ENCODE assay signal across 9 cellular contexts in the genomic region with DNA sequence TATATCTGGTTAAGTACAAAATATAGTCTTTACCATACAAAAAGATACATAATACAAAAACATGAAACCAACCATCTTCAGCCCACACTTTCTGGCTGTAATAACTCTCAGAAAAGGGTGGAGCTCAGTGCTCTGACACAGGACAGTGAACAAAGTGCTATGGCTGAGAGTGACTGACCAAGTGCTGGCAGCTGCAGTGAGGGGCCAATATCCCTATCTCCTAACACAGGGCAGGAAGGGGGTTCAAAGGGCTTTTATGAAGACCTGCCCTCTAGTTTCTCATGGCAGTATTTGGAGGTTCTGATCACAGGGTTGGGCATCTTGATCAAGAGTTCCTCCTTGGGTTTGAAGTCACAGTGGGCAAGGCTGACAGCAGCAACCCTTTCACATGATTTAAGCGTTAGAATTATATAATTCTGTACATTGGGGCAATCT. TPM values are rescaled to one million over a fixed set of nuclear protein-coding genes. Genes with fewer than 3 reads are reported as not detected.
DNase-seq lines count a peak whose midpoint lies in the region; ATAC-seq and TF ChIP-seq lines count a peak whose summit lies in the region.
"Had no signal": no experiment of that assay in that cellular context is flagged by ENCODE, and none has a peak within 500 bp of the region (broad histone marks: within the 10 kb centered on the region; RNA-seq: fewer than 3 reads in every experiment).

No MANE protein-coding gene starts in this region.

- peak overlapping the region; percentile 79 to 99 (median 98) for H3K27ac Mint-ChIP-seq in naive thymus-derived CD8-positive, alpha-beta T cell

- H3K9me2 ChIP-seq in MM.1S (replicated peaks; ENCODE audit: insufficient read depth, low read length), result no peaks in the 10 kb centered on the region

- no peaks in the 10 kb centered on the region for H3K9me3 ChIP-seq in MM.1S (replicated peaks; ENCODE audit: insufficient read depth, low read length)
- H3K9me3 ChIP-seq in colonic mucosa, result no peaks in the 10 kb centered on the region

- H3K4me3 ChIP-seq in MM.1S (ENCODE audit: low read length) (no peak overlapping the region), colonic mucosa (peak overlapping the region; percentile 79)

- H4K20me1 ChIP-seq in MM.1S (ENCODE audit: insufficient read depth, low read length), result peaks cover 18% of the 10 kb centered on the region; the same call in 1 of the 2 replicates

- peak overlapping the region; percentile 89; the same call in 1 of the 2 replicates for H3K4me2 ChIP-seq in MM.1S (ENCODE audit: low read depth, low read length)

- peaks cover 0 to 8% (median 0%) of the 10 kb centered on the region in 9 donors for H3K9me3 Mint-ChIP-seq in naive thymus-derived CD8-positive, alpha-beta T cell

- H3K27ac ChIP-seq in 22Rv1 (peak overlapping the region; percentile 91), MM.1S (ENCODE audit: low read length) (peak overlapping the region; percentile 11; the same call in 1 of the 2 replicates), colonic mucosa (peak overlapping the region; percentile 94)

- peaks cover 33 to 72% (median 56%) of the 10 kb centered on the region in 4 donors for H3K4me1 Mint-ChIP-seq in naive thymus-derived CD8-positive, alpha-beta T cell

- H3K27me3 ChIP-seq in MM.1S (replicated peaks; ENCODE audit: insufficient read depth, low read length) (no peaks in the 10 kb centered on the region), colonic mucosa (no peaks in the 10 kb centered on the region)

- TF ChIP-seq CTCF in 22Rv1 (IDR thresholded peaks at IDR 0.05) (no peak), MM.1S (IDR thresholded peaks at IDR 0.05; ENCODE audit: low read length) (no peak), colonic mucosa (IDR thresholded peaks at IDR 0.05) (no peak), omental fat pad (IDR thresholded peaks at IDR 0.05) (no peak)

- intact Hi-C loops in colonic mucosa (cut with DNase I), result no loop called here

- no peak for ATAC-seq in naive thymus-derived CD8-positive, alpha-beta T cell
- ATAC-seq in omental fat pad (ENCODE audit: low FRiP score), result no peak

- H3F3A ChIP-seq in MM.1S (ENCODE audit: insufficient read depth, low read length), result peaks cover 72% of the 10 kb centered on the region

- H3K79me2 ChIP-seq in MM.1S (ENCODE audit: low read length), result peaks cover 42% of the 10 kb centered on the region

- DNase-seq in MM.1S (peak; percentile 49), colonic mucosa (peak; percentile 29), NCI-H2107 treated with DMSO at 0.1 percent for 48 hours (lab: John Stamatoyannopoulos, UW; ENCODE audit: unreplicated experiment) (no peak), medulla oblongata (ENCODE audit: extremely low spot score) (no peak), omental fat pad (ENCODE audit: low spot score) (no peak), kidney tubule cell (ENCODE audit: low spot score) (no peak)
- DNase-seq in naive thymus-derived CD8-positive, alpha-beta T cell, result no peak

- H3K4me3 Mint-ChIP-seq in naive thymus-derived CD8-positive, alpha-beta T cell, result peak overlapping the region; percentile 91 to 100 (median 99)

- POLR2A ChIA-PET in naive thymus-derived CD8-positive, alpha-beta T cell (lab: Charles Lee), result interaction anchor here (0.7 to 30.6 kb wide), 7 partner anchors 5 to 134 kb away, joined by 3 to 1573 read pairs (median 83); a partner anchor contains a TSS

- peaks cover 23% of the 10 kb centered on the region for H3K4me1 ChIP-seq in MM.1S (ENCODE audit: low read length)
- no peaks in the 10 kb centered on the region for H3K4me1 ChIP-seq in colonic mucosa

- no peaks in the 10 kb centered on the region for H3K27me3 Mint-ChIP-seq in naive thymus-derived CD8-positive, alpha-beta T cell

- H3K36me3 Mint-ChIP-seq in naive thymus-derived CD8-positive, alpha-beta T cell, result peaks cover 45 to 54% (median 50%) of the 10 kb centered on the region in 3 donors

- H3K9ac ChIP-seq in MM.1S (ENCODE audit: low read length) (no peak overlapping the region), colonic mucosa (ENCODE audit: low read depth in 2 of 2, low read length in 2 of 2) (peak overlapping the region; percentile 45 to 100)

- peaks cover 26% of the 10 kb centered on the region for H3K36me3 ChIP-seq in MM.1S (replicated peaks; ENCODE audit: insufficient read depth, low read length)
- peaks cover 9% of the 10 kb centered on the region for H3K36me3 ChIP-seq in colonic mucosa

- no peak overlapping the region for H2AFZ ChIP-seq in MM.1S (ENCODE audit: low read length)

RNA-seq across cellular contexts. Expression of a gene that starts 3.9 kb away (rescaled TPM):
- total RNA-seq in colonic mucosa (100 to 1,000 TPM; 302 to 496 TPM), omental fat pad (1,000 to 10,000 TPM; 1,118 to 3,262 (median 1,971) TPM)
- 100 to 1,000 TPM; 836 to 848 TPM for total RNA-seq in naive thymus-derived CD8-positive, alpha-beta T cell
- polyA plus RNA-seq in naive thymus-derived CD8-positive, alpha-beta T cell, result 1,000 to 10,000 TPM; 4,009 to 5,114 (median 5,016) TPM

RNA-seq across cellular contexts. Expression of a gene that starts 28.0 kb away (rescaled TPM):
- total RNA-seq in colonic mucosa, result 10 to 100 TPM; 12.6 to 16.1 TPM
- total RNA-seq in naive thymus-derived CD8-positive, alpha-beta T cell, result 10 to 100 TPM; 32.5 to 34.4 TPM
- 100 to 1,000 TPM in 1 of 3 donors, 10 to 100 TPM in 2; 98.4 to 101 (median 98.6) TPM for polyA plus RNA-seq in naive thymus-derived CD8-positive, alpha-beta T cell
- 10 to 100 TPM; 19.0 to 31.4 (median 24.0) TPM for total RNA-seq in omental fat pad

RNA-seq across cellular contexts. Expression of a gene that starts 28.1 kb away (rescaled TPM):
- total RNA-seq in colonic mucosa, result under 1 TPM; 0.21 to 0.44 TPM
- 1 to 10 TPM in 1 of 2 experiments, under 1 TPM in 1; 0.96 to 1.6 TPM for total RNA-seq in naive thymus-derived CD8-positive, alpha-beta T cell
- polyA plus RNA-seq in naive thymus-derived CD8-positive, alpha-beta T cell, result under 1 TPM; 0.12 to 0.38 (median 0.25) TPM
- total RNA-seq in omental fat pad, result 1 to 10 TPM in 1 of 4 donors, under 1 TPM in 3; 0.32 to 1.7 (median 0.58) TPM

RNA-seq across cellular contexts. Expression of a gene that starts 29.0 kb away (rescaled TPM):
- total RNA-seq in colonic mucosa, result not detected
- total RNA-seq in naive thymus-derived CD8-positive, alpha-beta T cell, result not detected
- polyA plus RNA-seq in naive thymus-derived CD8-positive, alpha-beta T cell, result not detected
- not detected for total RNA-seq in omental fat pad
- total RNA-seq: pulmonary artery endothelial cell had no signal

RNA-seq across cellular contexts. Expression of a gene that starts 34.7 kb away (rescaled TPM):
- total RNA-seq in colonic mucosa, result 1 to 10 TPM; 4.7 to 8.6 TPM
- 10 to 100 TPM; 54.6 to 59.4 TPM for total RNA-seq in naive thymus-derived CD8-positive, alpha-beta T cell
- 10 to 100 TPM; 26.3 to 31.7 (median 29.3) TPM for polyA plus RNA-seq in naive thymus-derived CD8-positive, alpha-beta T cell
- total RNA-seq in omental fat pad, result 10 to 100 TPM; 15.4 to 34.0 (median 28.3) TPM

Comparison
In these comparisons a context has a peak if more than half of its experiments do, and no peak if none do; other contexts are left out.
1. H3K27ac ChIP-seq: peak in every context shown above with its lines; median percentile 94 in colonic mucosa; 91 in 22Rv1; 11 in MM.1S.
2. DNase-seq: peak in MM.1S (single experiment) and colonic mucosa (single experiment); none in naive thymus-derived CD8-positive, alpha-beta T cell (0 of 10), NCI-H2107 treated with DMSO at 0.1 percent for 48 hours (single experiment), medulla oblongata (single experiment), omental fat pad (single experiment) and kidney tubule cell (single experiment).